ENCODE assay signal across 1 cellular context in the genomic region with DNA sequence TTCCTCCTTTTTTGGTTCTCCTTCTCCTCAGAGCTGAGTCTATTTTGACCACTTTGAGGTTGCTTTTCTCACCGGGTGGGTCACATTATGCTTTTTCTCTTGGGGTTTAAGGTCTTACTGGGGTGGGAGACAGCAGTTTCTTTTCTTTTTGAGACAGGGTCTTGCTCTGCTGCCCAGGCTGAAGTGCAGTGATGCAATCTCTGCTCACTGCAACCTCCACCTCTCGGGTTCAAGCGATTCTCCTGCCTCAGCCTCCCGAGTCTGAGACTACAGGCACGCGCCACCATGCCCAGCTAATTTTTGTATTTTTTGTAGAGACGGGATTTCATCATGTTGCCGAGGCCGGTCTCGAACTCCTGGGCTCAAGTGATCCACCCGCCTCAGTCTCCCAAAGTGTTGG. TPM values are rescaled to one million over a fixed set of nuclear protein-coding genes. Genes with fewer than 3 reads are reported as not detected.
"Had no signal": no experiment of that assay in that cellular context is flagged by ENCODE, and none has a peak within 500 bp of the region (broad histone marks: within the 10 kb centered on the region; RNA-seq: fewer than 3 reads in every experiment).

No MANE protein-coding gene starts in this region.

RNA-seq across cellular contexts. Expression of gene SEMA6A, which starts 51.4 kb away (rescaled TPM):
- total RNA-seq: natural killer cell had no signal
